ENCODE assay signal across 18 cellular contexts in genomic region chr1:117466761-117467160, GRCh38.
DNase-seq lines count a peak whose midpoint lies in the region; ATAC-seq and TF ChIP-seq lines count a peak whose summit lies in the region.
"Had no signal": no experiment of that assay in that cellular context is flagged by ENCODE, and none has a peak within 500 bp of the region (broad histone marks: within the 10 kb centered on the region; RNA-seq: fewer than 3 reads in every experiment).

No MANE protein-coding gene starts in this region.

- H3K9ac ChIP-seq in SK-N-MC (ENCODE audit: insufficient read length) = no peak overlapping the region

- H3K4me1 Mint-ChIP-seq in endothelial cell (ENCODE audit: unreplicated experiment) = peaks cover 7% of the 10 kb centered on the region
- H3K4me1 Mint-ChIP-seq: activated naive CD8-positive, alpha-beta T cell treated with anti-CD3 and anti-CD28 coated beads for 36 hours; neural crest cell; stimulated activated naive B cell treated with anti-CD40 and anti-IgM and Interleukin-4, amounts not matched to agents 10 μg/mL and 1 μg/mL and 100 μg/mL, for 72 hours; T-cell had no signal

- H3K36me3 Mint-ChIP-seq in endothelial cell (ENCODE audit: low read depth, unreplicated experiment) = no peaks in the 10 kb centered on the region

- no peak overlapping the region for H3K4me3 Mint-ChIP-seq in endothelial cell (ENCODE audit: unreplicated experiment)
- H3K4me3 Mint-ChIP-seq: activated naive CD8-positive, alpha-beta T cell treated with anti-CD3 and anti-CD28 coated beads for 36 hours; CD8-positive, alpha-beta T cell; neural crest cell; stimulated activated naive B cell treated with anti-CD40 and anti-IgM and Interleukin-4, amounts not matched to agents 10 μg/mL and 1 μg/mL and 100 μg/mL, for 72 hours; T-cell had no signal

- no peak for ATAC-seq in GM18511 (IDR thresholded peaks at IDR 0.05; ENCODE audit: unreplicated experiment)
- ATAC-seq in GM19035 (IDR thresholded peaks at IDR 0.05; ENCODE audit: unreplicated experiment) = no peak
- ATAC-seq: CD8-positive, alpha-beta T cell; stimulated activated naive B cell treated with anti-CD40 and anti-IgM and Interleukin-4, amounts not matched to agents 10 μg/mL and 1 μg/mL and 100 μg/mL, for 72 hours; T-cell had no signal

- no peak for TF ChIP-seq CTCF in endothelial cell (IDR thresholded peaks at IDR 0.05; ENCODE audit: unreplicated experiment)

- H3K9me3 Mint-ChIP-seq in endothelial cell (ENCODE audit: unreplicated experiment) = no peaks in the 10 kb centered on the region
- H3K9me3 Mint-ChIP-seq: CD8-positive, alpha-beta T cell; neural crest cell; T-cell had no signal

- peak overlapping the region; percentile 73 for H3K27ac Mint-ChIP-seq in endothelial cell (ENCODE audit: unreplicated experiment)
- H3K27ac Mint-ChIP-seq: activated naive CD8-positive, alpha-beta T cell treated with anti-CD3 and anti-CD28 coated beads for 36 hours; CD8-positive, alpha-beta T cell; progenitor cell of endocrine pancreas; stimulated activated naive B cell treated with anti-CD40 and anti-IgM and Interleukin-4, amounts not matched to agents 10 μg/mL and 1 μg/mL and 100 μg/mL, for 72 hours had no signal

- peak; percentile 3 for DNase-seq in GM03348 (ENCODE audit: low spot score)
- peak; percentile 8 for DNase-seq in SK-N-MC (ENCODE audit: low read depth, low spot score)
- no peak for DNase-seq in endothelial cell (ENCODE audit: low spot score)
- peak; percentile 61 to 82 for DNase-seq in lung microvascular endothelial cell (ENCODE audit: low read depth in 2 of 2)
- no peak for DNase-seq in activated naive CD4-positive, alpha-beta T cell (lab: John Stamatoyannopoulos, UW)
- no peak for DNase-seq in HuH-7.5 (ENCODE audit: low spot score)
- DNase-seq: activated naive CD8-positive, alpha-beta T cell treated with anti-CD3 and anti-CD28 coated beads for 36 hours; brain microvascular endothelial cell; CD8-positive, alpha-beta T cell; DMS53; dorsolateral prefrontal cortex; NCI-H510A treated with DMSO at 0.1 percent for 48 hours; stimulated activated naive B cell treated with anti-CD40 and anti-IgM and Interleukin-4, amounts not matched to agents 10 μg/mL and 1 μg/mL and 100 μg/mL, for 72 hours; T-cell had no signal

- no peak overlapping the region for H3K4me3 ChIP-seq in SK-N-MC
- H3K4me3 ChIP-seq: dorsolateral prefrontal cortex had no signal

- no peaks in the 10 kb centered on the region for H3K36me3 ChIP-seq in SK-N-MC (ENCODE audit: insufficient read depth, low read length)
- H3K36me3 ChIP-seq: brain microvascular endothelial cell had no signal

- H3K27ac ChIP-seq in SK-N-MC = no peak overlapping the region
- H3K27ac ChIP-seq: brain microvascular endothelial cell had no signal

- H3K27me3 Mint-ChIP-seq in endothelial cell (ENCODE audit: unreplicated experiment) = peaks cover 2% of the 10 kb centered on the region
- H3K27me3 Mint-ChIP-seq: activated naive CD8-positive, alpha-beta T cell treated with anti-CD3 and anti-CD28 coated beads for 36 hours; progenitor cell of endocrine pancreas; stimulated activated naive B cell treated with anti-CD40 and anti-IgM and Interleukin-4, amounts not matched to agents 10 μg/mL and 1 μg/mL and 100 μg/mL, for 72 hours; T-cell had no signal

- H3K9me3 ChIP-seq in SK-N-MC (ENCODE audit: low read depth, low read length) = no peaks in the 10 kb centered on the region

Comparison
In these comparisons a context has a peak if more than half of its experiments do, and no peak if none do; other contexts are left out.
1. DNase-seq: peak in GM03348 (single experiment), SK-N-MC (single experiment) and lung microvascular endothelial cell (2 of 2); none in endothelial cell (single experiment), activated naive CD4-positive, alpha-beta T cell (0 of 4) and HuH-7.5 (single experiment).